In the genomic region with DNA sequence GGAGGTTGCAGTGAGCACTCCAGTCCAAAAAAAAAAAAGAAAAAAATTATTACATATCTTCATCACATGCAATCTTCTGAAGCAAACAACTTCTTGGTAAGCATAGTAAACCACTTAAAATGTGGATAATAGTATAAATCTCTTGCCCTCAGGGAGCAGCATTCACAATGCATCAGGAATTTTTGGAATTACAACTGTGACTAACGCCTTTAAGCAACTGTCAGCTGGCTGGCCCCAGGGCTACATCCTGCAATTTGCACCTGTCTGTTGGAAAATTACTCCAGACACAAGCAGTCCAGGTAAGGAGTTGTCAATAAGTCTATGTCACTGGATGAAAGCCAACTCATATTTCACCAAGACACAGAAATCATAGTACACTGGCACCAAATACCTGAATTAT, we compare ENCODE assay signal across 17 cellular contexts. TPM values are rescaled to one million over a fixed set of nuclear protein-coding genes. Genes with fewer than 3 reads are reported as not detected.
DNase-seq lines count a peak whose midpoint lies in the region; ATAC-seq, FAIRE-seq and TF ChIP-seq lines count a peak whose summit lies in the region.
"Had no signal": no experiment of that assay in that cellular context is flagged by ENCODE, and none has a peak within 500 bp of the region (broad histone marks: within the 10 kb centered on the region; RNA-seq: fewer than 3 reads in every experiment).

No MANE protein-coding gene starts in this region.

- no peaks in the 10 kb centered on the region for H3K36me3 Mint-ChIP-seq in IgD-negative memory B cell
- H3K36me3 Mint-ChIP-seq: activated naive CD8-positive, alpha-beta T cell treated with anti-CD3 and anti-CD28 coated beads, Interleukin-2, amount 10 ng/mL, durations not matched to agents 7 days and 5 days had no signal

- TF ChIP-seq RAD21 in K562 (CRISPR knock-in tag; conservative IDR thresholded peaks at IDR 0.05 in 1 of 2, IDR thresholded peaks at IDR 0.05 in 1 of 2), result no peak

- in situ Hi-C loops in K562 (cut with MboI), result no loop called here

- H3K4me3 Mint-ChIP-seq in IgD-negative memory B cell, result peak overlapping the region in 2 of 4 donors; percentile 9 to 28

- no peaks in the 10 kb centered on the region for H3K27me3 Mint-ChIP-seq in IgD-negative memory B cell

- H3K9me3 ChIP-seq in K562 (replicated peaks; ENCODE audit: control insufficient read depth, insufficient read depth, low read depth, low read length) (no peaks in the 10 kb centered on the region), mucosa of stomach (ENCODE audit: control insufficient read depth, low read length) (no peaks in the 10 kb centered on the region), psoas muscle (no peaks in the 10 kb centered on the region)
- H3K9me3 ChIP-seq: ovary, uterus had no signal

- H4K20me1 ChIP-seq in K562 (replicated peaks; ENCODE audit: control insufficient read depth, insufficient read depth, low read length), result no peaks in the 10 kb centered on the region

- BruUV-seq in K562 (replicated peaks; lab: Mats Ljungman, UMichigan), result no TSS peak

- H3K9ac ChIP-seq in K562 (ENCODE audit: insufficient read depth in 1 of 2, low read depth in 2 of 2, low read length in 2 of 2) (no peak overlapping the region), mucosa of stomach (ENCODE audit: low read length) (peak overlapping the region; percentile 84)

- ATAC-seq in K562, result no peak
- ATAC-seq in psoas muscle, result no peak
- ATAC-seq in Right ventricle myocardium inferior, result no peak
- ATAC-seq: activated CD4-positive, CD25-positive, alpha-beta regulatory T cell treated with anti-CD3 and anti-CD28 coated beads, Interleukin-2, amount 50 U/mL, for 24 hours; esophagus mucosa had no signal

- FAIRE-seq in K562 (lab: Jason Lieb, UNC), result no peak
- FAIRE-seq: colon, GM12891 had no signal

- peak overlapping the region in 2 of 3 donors; percentile 9 to 46 for H3K27ac Mint-ChIP-seq in IgD-negative memory B cell
- H3K27ac Mint-ChIP-seq: activated naive CD8-positive, alpha-beta T cell treated with anti-CD3 and anti-CD28 coated beads, Interleukin-2, amount 10 ng/mL, durations not matched to agents 7 days and 5 days had no signal

- no peaks in the 10 kb centered on the region for H3K9me1 ChIP-seq in K562 (ENCODE audit: control insufficient read depth, insufficient read depth, low read length)

- H3K36me3 ChIP-seq in BJ (ENCODE audit: control insufficient read depth, insufficient read depth, low read length) (no peaks in the 10 kb centered on the region), K562 (ENCODE audit: control insufficient read depth, insufficient read depth, low read length) (no peaks in the 10 kb centered on the region), mucosa of stomach (ENCODE audit: control insufficient read depth, insufficient read depth, low read length) (no peaks in the 10 kb centered on the region), psoas muscle (ENCODE audit: insufficient read depth in 1 of 2, low read depth in 1 of 2) (no peaks in the 10 kb centered on the region)
- H3K36me3 ChIP-seq: ovary, uterus had no signal

- DNase-seq in BJ (ENCODE audit: low read depth), result peak; percentile 24
- no peak for DNase-seq in K562 (ENCODE audit: extremely low read depth in 1 of 4, low spot score in 3 of 4)
- no peak for DNase-seq in MV-4-11 (lab: John Stamatoyannopoulos, UW)
- DNase-seq in psoas muscle, result no peak
- DNase-seq in Right ventricle myocardium inferior (ENCODE audit: missing footprints), result no peak
- no peak for DNase-seq in central memory CD4-positive, alpha-beta T cell
- DNase-seq: activated naive CD8-positive, alpha-beta T cell treated with anti-CD3 and anti-CD28 coated beads, Interleukin-2, amount 10 ng/mL, durations not matched to agents 7 days and 5 days; ovary; stimulated activated CD8-positive, alpha-beta memory T cell treated with anti-CD3 and anti-CD28 coated beads, Interleukin-4, amount 100 ng/mL, for 48 hours; T-helper 1 cell; uterus had no signal

- H3K27me3 ChIP-seq in BJ (ENCODE audit: control insufficient read depth, insufficient read depth, low read length) (no peaks in the 10 kb centered on the region), K562 (ENCODE audit: control insufficient read depth in 2 of 2, insufficient read depth in 2 of 2, low read length in 2 of 2) (no peaks in the 10 kb centered on the region), mucosa of stomach (ENCODE audit: control insufficient read depth, insufficient read depth, low read length) (no peaks in the 10 kb centered on the region), psoas muscle (ENCODE audit: insufficient read depth in 3 of 3, low read length in 2 of 3) (peaks cover 0 to 2% (median 0%) of the 10 kb centered on the region in 3 donors)
- H3K27me3 ChIP-seq: ovary, uterus had no signal

- CTCF ChIA-PET in BJ (lab: Yijun Ruan, JAX) (interaction anchor here (1.0 to 7.8 kb wide), 4 partner anchors 16 to 264 kb away, joined by 3 to 234 read pairs (median 52); partner anchors contain the start of gene MMP14), K562 (lab: Yijun Ruan, JAX; ENCODE audit: low intra/inter-chr PET ratio) (no interaction called here)

- no peaks in the 10 kb centered on the region for H3K79me2 ChIP-seq in K562 (ENCODE audit: control insufficient read depth, insufficient read depth, low read length)

- TF ChIP-seq EP300 in K562 (IDR thresholded peaks at IDR 0.05; ENCODE audit: low read length), result no peak

- peaks cover 23 to 37% (median 29%) of the 10 kb centered on the region in 3 donors for H3K4me1 Mint-ChIP-seq in IgD-negative memory B cell

- TF ChIP-seq POLR2A in K562 (conservative IDR thresholded peaks at IDR 0.05), result no peak

- POLR2A ChIA-PET in BJ (lab: Charles Lee), result no interaction called here
- POLR2A ChIA-PET in K562 (lab: Yijun Ruan, JAX), result interaction anchor here (0.6 to 2.6 kb wide), 5 partner anchors 8 to 437 kb away, joined by 3 to 6 read pairs (median 3); no protein-coding TSS in a partner anchor

- no peak overlapping the region for H3K4me3 ChIP-seq in BJ (ENCODE audit: low read depth, low read length)
- no peak overlapping the region for H3K4me3 ChIP-seq in K562
- H3K4me3 ChIP-seq in mucosa of stomach (ENCODE audit: low read length), result no peak overlapping the region
- H3K4me3 ChIP-seq in psoas muscle, result no peak overlapping the region
- H3K4me3 ChIP-seq: ovary, uterus had no signal

- H3K9me3 Mint-ChIP-seq in IgD-negative memory B cell, result no peaks in the 10 kb centered on the region
- H3K9me3 Mint-ChIP-seq: activated naive CD8-positive, alpha-beta T cell treated with anti-CD3 and anti-CD28 coated beads, Interleukin-2, amount 10 ng/mL, durations not matched to agents 7 days and 5 days had no signal

- H3K27ac ChIP-seq in K562 (ENCODE audit: extremely low read depth, low read depth, low read length), result no peak overlapping the region
- H3K27ac ChIP-seq in psoas muscle, result no peak overlapping the region
- H3K27ac ChIP-seq: ovary had no signal

- H3K4me2 ChIP-seq in K562 (ENCODE audit: insufficient read depth, low read length), result no peak overlapping the region

- TF ChIP-seq CTCF in BJ (IDR thresholded peaks at IDR 0.05; ENCODE audit: insufficient read depth, low read depth, low read length), result no peak
- no peak for TF ChIP-seq CTCF in K562 (IDR thresholded peaks at IDR 0.05 in 2 of 3, conservative IDR thresholded peaks at IDR 0.05 in 1 of 3; ENCODE audit: insufficient read depth in 2 of 3, low read depth in 1 of 3, low read length in 3 of 3)
- no peak for TF ChIP-seq CTCF in psoas muscle (IDR thresholded peaks at IDR 0.05)

- 59% methylated on average over 1 of the region's 1 CpG for WGBS in K562 (ENCODE audit: insufficient coverage, low coverage, missing lambda C conversion rate)
- 73 to 89% (median 78%) methylated on average over 1 of the region's 1 CpG for WGBS in psoas muscle, 3 donors

- intact Hi-C loops in K562 (cut with micrococcal nuclease) (loop anchor here (5.0 kb wide), 1 partner anchor 52 kb away; the partner anchor contains the start of gene LRP10), psoas muscle (cut with DNase I) (loop anchor here (2.0 to 5.0 kb wide), 2 partner anchors 32 to 263 kb away; no protein-coding TSS in a partner anchor), Right ventricle myocardium inferior (cut with DNase I) (loop anchor here (5.0 to 10.0 kb wide), 3 partner anchors 53 to 426 kb away; partner anchors contain the start of gene OXA1L)

- H2AFZ ChIP-seq in K562 (ENCODE audit: low read depth, low read length), result no peak overlapping the region

- H3K4me1 ChIP-seq in K562 (replicated peaks in 1 of 2; ENCODE audit: control insufficient read depth in 2 of 2, insufficient read depth in 2 of 2, low read length in 2 of 2) (peaks cover 18 to 30% of the 10 kb centered on the region in 2 experiments; a peak in 4 of 5 replicates), mucosa of stomach (ENCODE audit: control insufficient read depth, insufficient read depth, low read length) (peaks cover 62% of the 10 kb centered on the region), psoas muscle (no peaks in the 10 kb centered on the region)

RNA-seq across cellular contexts. Expression of gene SLC7A7, which starts 5.5 kb away (rescaled TPM):
- polyA plus RNA-seq in BJ (2011; rRNA removed), result 7.5 and 9.4 TPM in 2 replicates
- polyA minus RNA-seq in BJ (2011; rRNA and poly(A)+ RNA removed), result 5.3 and 8.2 TPM in 2 replicates
- polyA plus RNA-seq in IgD-negative memory B cell, result 24.0 TPM
- total RNA-seq in K562 (2011; cell fraction: chromatin; rRNA removed; ENCODE audit: low replicate concordance), result 0.69 and 0.76 TPM in 2 replicates
- 0.33 and 0.53 TPM in 2 replicates for total RNA-seq in K562 (2011; cell fraction: nucleolus; rRNA removed)
- 0.31 and 0.66 TPM in 2 replicates for total RNA-seq in K562 (2011; cell fraction: nucleoplasm; rRNA removed)
- total RNA-seq in K562 (2014; rRNA removed), result 0.41 TPM in 1 of 2 replicates, not detected in the other
- total RNA-seq in K562 (2014; rRNA removed; fragmentation: Illumina TruSeq; extraction: Trizol), result 0.07 TPM in 1 of 2 replicates, not detected in the other
- total RNA-seq in K562 (2015; rRNA removed; fragmentation: Illumina TruSeq; extraction: Trizol), result 0.11 and 0.14 TPM in 2 replicates
- total RNA-seq in K562 (2021), result 0.36 and 0.60 TPM in 2 replicates
- polyA plus RNA-seq in K562 (2011; rRNA removed), result 0.38 and 0.45 TPM in 2 replicates
- polyA plus RNA-seq in K562 (2011; cell fraction: cytosol; rRNA removed), result 0.27 TPM in 2 replicates
- 0.29 and 0.48 TPM in 2 replicates for polyA plus RNA-seq in K562 (2011; cell fraction: nucleus; rRNA removed)
- polyA plus RNA-seq in K562 (2012), result 0.20 and 0.80 TPM in 2 replicates
- polyA plus RNA-seq in K562 (2014; fragmentation: Illumina TruSeq; extraction: Trizol), result 0.22 and 0.46 TPM in 2 replicates
- under 1 TPM; 0.24 to 0.32 TPM for polyA plus RNA-seq in K562 (2014; fragmentation: Nextera tagmentation; extraction: Ambion mirVana)
- polyA plus RNA-seq in K562 (2014; rRNA removed), result 0.68 and 1.0 TPM in 2 replicates
- polyA minus RNA-seq in K562 (2011; rRNA and poly(A)+ RNA removed), result 0.27 and 0.39 TPM in 2 replicates
- polyA minus RNA-seq in K562 (2011; cell fraction: cytosol; rRNA and poly(A)+ RNA removed), result not detected in 2 replicates
- not detected in 2 replicates for polyA minus RNA-seq in K562 (2011; cell fraction: nucleus; rRNA and poly(A)+ RNA removed)
- 1 to 10 TPM; 1.3 to 2.6 (median 2.0) TPM for total RNA-seq in psoas muscle
- polyA plus RNA-seq in psoas muscle, result 1 to 10 TPM in 1 of 3 donors, under 1 TPM in 2; 0.93 to 2.6 (median 0.97) TPM
- total RNA-seq in Right ventricle myocardium inferior, result 5.8 TPM

RNA-seq across cellular contexts. Expression of gene MRPL52, which starts 9.0 kb away (rescaled TPM):
- polyA plus RNA-seq in BJ (2011; rRNA removed), result 66.7 and 78.6 TPM in 2 replicates
- polyA minus RNA-seq in BJ (2011; rRNA and poly(A)+ RNA removed), result 14.4 and 15.7 TPM in 2 replicates
- 200 TPM for polyA plus RNA-seq in IgD-negative memory B cell
- 70.4 and 75.8 TPM in 2 replicates for total RNA-seq in K562 (2011; cell fraction: chromatin; rRNA removed; ENCODE audit: low replicate concordance)
- 57.0 and 70.0 TPM in 2 replicates for total RNA-seq in K562 (2011; cell fraction: nucleolus; rRNA removed)
- total RNA-seq in K562 (2011; cell fraction: nucleoplasm; rRNA removed), result 73.5 and 91.2 TPM in 2 replicates
- 161 and 168 TPM in 2 replicates for total RNA-seq in K562 (2014; rRNA removed)
- 162 and 169 TPM in 2 replicates for total RNA-seq in K562 (2014; rRNA removed; fragmentation: Illumina TruSeq; extraction: Trizol)
- 169 and 170 TPM in 2 replicates for total RNA-seq in K562 (2015; rRNA removed; fragmentation: Illumina TruSeq; extraction: Trizol)
- 213 and 214 TPM in 2 replicates for total RNA-seq in K562 (2021)
- polyA plus RNA-seq in K562 (2011; rRNA removed), result 107 and 113 TPM in 2 replicates
- 60.6 and 83.2 TPM in 2 replicates for polyA plus RNA-seq in K562 (2011; cell fraction: cytosol; rRNA removed)
- polyA plus RNA-seq in K562 (2011; cell fraction: nucleus; rRNA removed), result 55.8 and 68.8 TPM in 2 replicates
- 149 and 246 TPM in 2 replicates for polyA plus RNA-seq in K562 (2012)
- 71.1 and 71.5 TPM in 2 replicates for polyA plus RNA-seq in K562 (2014; fragmentation: Illumina TruSeq; extraction: Trizol)
- polyA plus RNA-seq in K562 (2014; fragmentation: Nextera tagmentation; extraction: Ambion mirVana), result 10 to 100 TPM; 56.5 to 79.8 TPM
- 173 and 220 TPM in 2 replicates for polyA plus RNA-seq in K562 (2014; rRNA removed)
- polyA minus RNA-seq in K562 (2011; rRNA and poly(A)+ RNA removed), result 24.4 and 36.8 TPM in 2 replicates
- 42.3 and 44.0 TPM in 2 replicates for polyA minus RNA-seq in K562 (2011; cell fraction: cytosol; rRNA and poly(A)+ RNA removed)
- polyA minus RNA-seq in K562 (2011; cell fraction: nucleus; rRNA and poly(A)+ RNA removed), result 20.5 and 28.9 TPM in 2 replicates
- total RNA-seq in psoas muscle, result 10 to 100 TPM; 79.1 to 91.2 (median 84.9) TPM
- 100 to 1,000 TPM in 2 of 3 donors, 10 to 100 TPM in 1; 92.0 to 246 (median 102) TPM for polyA plus RNA-seq in psoas muscle
- total RNA-seq in Right ventricle myocardium inferior, result 110 TPM

RNA-seq across cellular contexts. Expression of gene MMP14, which starts 15.7 kb away (rescaled TPM):
- 327 and 592 TPM in 2 replicates for polyA plus RNA-seq in BJ (2011; rRNA removed)
- 176 and 229 TPM in 2 replicates for polyA minus RNA-seq in BJ (2011; rRNA and poly(A)+ RNA removed)
- polyA plus RNA-seq in IgD-negative memory B cell, result not detected
- 9.3 and 17.2 TPM in 2 replicates for total RNA-seq in K562 (2011; cell fraction: chromatin; rRNA removed; ENCODE audit: low replicate concordance)
- 8.4 and 8.8 TPM in 2 replicates for total RNA-seq in K562 (2011; cell fraction: nucleolus; rRNA removed)
- total RNA-seq in K562 (2011; cell fraction: nucleoplasm; rRNA removed), result 7.2 and 9.0 TPM in 2 replicates
- 0.36 and 0.65 TPM in 2 replicates for total RNA-seq in K562 (2014; rRNA removed)
- 0.51 and 0.80 TPM in 2 replicates for total RNA-seq in K562 (2014; rRNA removed; fragmentation: Illumina TruSeq; extraction: Trizol)
- total RNA-seq in K562 (2015; rRNA removed; fragmentation: Illumina TruSeq; extraction: Trizol), result 0.94 and 0.98 TPM in 2 replicates
- total RNA-seq in K562 (2021), result 2.3 and 4.5 TPM in 2 replicates
- polyA plus RNA-seq in K562 (2011; rRNA removed), result 2.1 and 2.9 TPM in 2 replicates
- 3.2 and 3.4 TPM in 2 replicates for polyA plus RNA-seq in K562 (2011; cell fraction: cytosol; rRNA removed)
- polyA plus RNA-seq in K562 (2011; cell fraction: nucleus; rRNA removed), result 15.7 and 30.4 TPM in 2 replicates
- 1.5 and 4.9 TPM in 2 replicates for polyA plus RNA-seq in K562 (2012)
- 1.2 and 1.3 TPM in 2 replicates for polyA plus RNA-seq in K562 (2014; fragmentation: Illumina TruSeq; extraction: Trizol)
- not detected for polyA plus RNA-seq in K562 (2014; fragmentation: Nextera tagmentation; extraction: Ambion mirVana)
- 2.8 and 5.8 TPM in 2 replicates for polyA plus RNA-seq in K562 (2014; rRNA removed)
- 0.35 and 0.39 TPM in 2 replicates for polyA minus RNA-seq in K562 (2011; rRNA and poly(A)+ RNA removed)
- 1.0 TPM in 1 of 2 replicates, not detected in the other for polyA minus RNA-seq in K562 (2011; cell fraction: cytosol; rRNA and poly(A)+ RNA removed)
- polyA minus RNA-seq in K562 (2011; cell fraction: nucleus; rRNA and poly(A)+ RNA removed), result 2.0 and 2.6 TPM in 2 replicates
- 10 to 100 TPM in 3 of 4 donors, 1 to 10 TPM in 1; 9.6 to 18.5 (median 14.7) TPM for total RNA-seq in psoas muscle
- 10 to 100 TPM in 2 of 3 donors, 1 to 10 TPM in 1; 7.6 to 15.1 (median 10.0) TPM for polyA plus RNA-seq in psoas muscle
- total RNA-seq in Right ventricle myocardium inferior, result 26.0 TPM

RNA-seq across cellular contexts. Expression of gene LRP10, which starts 50.8 kb away (rescaled TPM):
- 124 and 308 TPM in 2 replicates for polyA plus RNA-seq in BJ (2011; rRNA removed)
- polyA minus RNA-seq in BJ (2011; rRNA and poly(A)+ RNA removed), result 190 and 213 TPM in 2 replicates
- 113 TPM for polyA plus RNA-seq in IgD-negative memory B cell
- total RNA-seq in K562 (2011; cell fraction: chromatin; rRNA removed; ENCODE audit: low replicate concordance), result 26.2 and 103 TPM in 2 replicates
- 119 and 150 TPM in 2 replicates for total RNA-seq in K562 (2011; cell fraction: nucleolus; rRNA removed)
- total RNA-seq in K562 (2011; cell fraction: nucleoplasm; rRNA removed), result 79.0 and 80.1 TPM in 2 replicates
- total RNA-seq in K562 (2014; rRNA removed), result 10.9 and 14.9 TPM in 2 replicates
- 4.9 and 5.5 TPM in 2 replicates for total RNA-seq in K562 (2014; rRNA removed; fragmentation: Illumina TruSeq; extraction: Trizol)
- 6.9 and 8.1 TPM in 2 replicates for total RNA-seq in K562 (2015; rRNA removed; fragmentation: Illumina TruSeq; extraction: Trizol)
- total RNA-seq in K562 (2021), result 40.7 and 45.5 TPM in 2 replicates
- 16.0 and 25.1 TPM in 2 replicates for polyA plus RNA-seq in K562 (2011; rRNA removed)
- 18.9 and 40.0 TPM in 2 replicates for polyA plus RNA-seq in K562 (2011; cell fraction: cytosol; rRNA removed)
- 17.1 and 30.2 TPM in 2 replicates for polyA plus RNA-seq in K562 (2011; cell fraction: nucleus; rRNA removed)
- polyA plus RNA-seq in K562 (2012), result 36.0 and 70.6 TPM in 2 replicates
- 27.2 and 34.5 TPM in 2 replicates for polyA plus RNA-seq in K562 (2014; fragmentation: Illumina TruSeq; extraction: Trizol)
- 1 to 10 TPM; 1.3 to 2.3 TPM for polyA plus RNA-seq in K562 (2014; fragmentation: Nextera tagmentation; extraction: Ambion mirVana)
- polyA plus RNA-seq in K562 (2014; rRNA removed), result 12.7 and 15.9 TPM in 2 replicates
- 15.2 and 24.3 TPM in 2 replicates for polyA minus RNA-seq in K562 (2011; rRNA and poly(A)+ RNA removed)
- polyA minus RNA-seq in K562 (2011; cell fraction: cytosol; rRNA and poly(A)+ RNA removed), result 36.7 and 48.5 TPM in 2 replicates
- polyA minus RNA-seq in K562 (2011; cell fraction: nucleus; rRNA and poly(A)+ RNA removed), result 16.7 and 17.0 TPM in 2 replicates
- 10 to 100 TPM; 30.9 to 50.6 (median 40.6) TPM for total RNA-seq in psoas muscle
- polyA plus RNA-seq in psoas muscle, result 10 to 100 TPM; 18.1 to 42.7 (median 25.1) TPM
- total RNA-seq in Right ventricle myocardium inferior, result 59.2 TPM

RNA-seq across cellular contexts. Expression of gene OXA1L, which starts 54.2 kb away (rescaled TPM):
- 157 and 191 TPM in 2 replicates for polyA plus RNA-seq in BJ (2011; rRNA removed)
- 59.2 and 80.4 TPM in 2 replicates for polyA minus RNA-seq in BJ (2011; rRNA and poly(A)+ RNA removed)
- 60.7 TPM for polyA plus RNA-seq in IgD-negative memory B cell
- total RNA-seq in K562 (2011; cell fraction: chromatin; rRNA removed; ENCODE audit: low replicate concordance), result 185 and 201 TPM in 2 replicates
- total RNA-seq in K562 (2011; cell fraction: nucleolus; rRNA removed), result 139 and 158 TPM in 2 replicates
- 191 and 256 TPM in 2 replicates for total RNA-seq in K562 (2011; cell fraction: nucleoplasm; rRNA removed)
- total RNA-seq in K562 (2014; rRNA removed), result 145 and 157 TPM in 2 replicates
- total RNA-seq in K562 (2014; rRNA removed; fragmentation: Illumina TruSeq; extraction: Trizol), result 99.6 and 100 TPM in 2 replicates
- total RNA-seq in K562 (2015; rRNA removed; fragmentation: Illumina TruSeq; extraction: Trizol), result 115 TPM in 2 replicates
- 119 and 125 TPM in 2 replicates for total RNA-seq in K562 (2021)
- polyA plus RNA-seq in K562 (2011; rRNA removed), result 166 and 183 TPM in 2 replicates
- 170 and 202 TPM in 2 replicates for polyA plus RNA-seq in K562 (2011; cell fraction: cytosol; rRNA removed)
- 331 and 388 TPM in 2 replicates for polyA plus RNA-seq in K562 (2011; cell fraction: nucleus; rRNA removed)
- polyA plus RNA-seq in K562 (2012), result 129 and 159 TPM in 2 replicates
- 204 and 210 TPM in 2 replicates for polyA plus RNA-seq in K562 (2014; fragmentation: Illumina TruSeq; extraction: Trizol)
- 100 to 1,000 TPM; 137 to 166 TPM for polyA plus RNA-seq in K562 (2014; fragmentation: Nextera tagmentation; extraction: Ambion mirVana)
- polyA plus RNA-seq in K562 (2014; rRNA removed), result 195 and 210 TPM in 2 replicates
- polyA minus RNA-seq in K562 (2011; rRNA and poly(A)+ RNA removed), result 103 and 117 TPM in 2 replicates
- polyA minus RNA-seq in K562 (2011; cell fraction: cytosol; rRNA and poly(A)+ RNA removed), result 64.9 and 65.9 TPM in 2 replicates
- polyA minus RNA-seq in K562 (2011; cell fraction: nucleus; rRNA and poly(A)+ RNA removed), result 81.6 and 132 TPM in 2 replicates
- total RNA-seq in psoas muscle, result 100 to 1,000 TPM in 3 of 4 donors, 10 to 100 TPM in 1; 90.7 to 151 (median 131) TPM
- 100 to 1,000 TPM; 115 to 168 (median 158) TPM for polyA plus RNA-seq in psoas muscle
- 170 TPM for total RNA-seq in Right ventricle myocardium inferior

Comparison
In these comparisons a context has a peak if more than half of its experiments do, and no peak if none do; other contexts are left out.
1. RNA of gene MMP14, which starts 15.7 kb away (polyA plus RNA-seq): 327 to 592 TPM in BJ; 7.6 to 15.1 TPM in psoas muscle, 1.2 to 30.4 TPM in K562 and not detected in IgD-negative memory B cell (single experiment); every median in the first group is over 10 times any median in the second.